In the genomic region with DNA sequence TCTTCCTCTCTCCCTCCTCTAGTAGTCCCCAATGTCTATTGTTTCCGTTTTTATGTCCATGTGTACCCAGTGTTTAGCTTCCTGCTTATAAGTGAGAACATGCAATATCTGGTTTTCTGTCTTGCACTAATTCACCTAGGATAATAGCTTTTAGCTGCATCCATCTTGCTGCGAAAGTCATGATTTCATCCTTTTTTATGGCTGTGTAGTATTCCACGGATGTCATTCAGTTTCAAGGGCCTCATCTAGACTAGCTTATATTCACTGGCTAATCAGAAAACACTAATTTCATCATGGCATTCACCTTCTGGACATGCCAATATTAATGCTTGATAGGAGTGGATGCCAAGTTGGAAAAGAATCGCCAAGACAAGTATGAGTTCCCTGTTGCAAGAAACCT, we compare ENCODE assay signal across 10 cellular contexts.
"Had no signal": no experiment of that assay in that cellular context is flagged by ENCODE, and none has a peak within 500 bp of the region (broad histone marks: within the 10 kb centered on the region; RNA-seq: fewer than 3 reads in every experiment).

No MANE protein-coding gene starts in this region.

- H3K9ac ChIP-seq: GM23248 had no signal

- DNase-seq: GM23248, GOT3, H7, H9, HCEC 1CT, HFFc6 had no signal

- H3K36me3 ChIP-seq: HAP-1 had no signal

- ATAC-seq: GM23338, HCT116 had no signal

- H3K4me2 ChIP-seq: GM23338 had no signal

- H3K4me1 ChIP-seq: HAP-1 had no signal

- H3K9me3 ChIP-seq: HAP-1 had no signal

- H3K4me3 ChIP-seq: GM23248, GM23338, HAP-1 had no signal

- H3K27ac ChIP-seq: GM23248 had no signal

- H3K4me1 Mint-ChIP-seq: GM23338 had no signal

- H3K4me3 Mint-ChIP-seq: GM23338, H9, HFFc6 had no signal

- H2AFZ ChIP-seq: GM23248, GM23338 had no signal

- H3K27ac Mint-ChIP-seq: GM23338, H9, HFFc6 had no signal

- FAIRE-seq: H54 had no signal
